Comparison of ENCODE assay signal across 13 cellular contexts in genomic region chr9:137390553-137391410, GRCh38. TPM values are rescaled to one million over a fixed set of nuclear protein-coding genes. Genes with fewer than 3 reads are reported as not detected.
A peak's percentile ranks its signal among the peaks of the same experiment; 100 is the strongest.
DNase-seq lines count a peak whose midpoint lies in the region; ATAC-seq and TF ChIP-seq lines count a peak whose summit lies in the region.
"Had no signal": no experiment of that assay in that cellular context is flagged by ENCODE, and none has a peak within 500 bp of the region (broad histone marks: within the 10 kb centered on the region; RNA-seq: fewer than 3 reads in every experiment).

No MANE protein-coding gene starts in this region.

- no peaks in the 10 kb centered on the region for H3K27me3 ChIP-seq in BLaER1 treated with 17β-estradiol and CSF1 and Interleukin-3, amounts not matched to agents 10 nM and 100 nM
- no peaks in the 10 kb centered on the region for H3K27me3 ChIP-seq in parathyroid adenoma (ENCODE audit: control insufficient read depth, insufficient read depth, low read length)

- peak overlapping the region; percentile 58 to 82 (median 69); a peak in 21 of 22 replicates for H3K9ac ChIP-seq in BLaER1 treated with 17β-estradiol and CSF1 and Interleukin-3, amounts not matched to agents 10 nM and 100 nM
- no peak overlapping the region for H3K9ac ChIP-seq in parathyroid adenoma

- H3K27ac ChIP-seq in BLaER1 treated with 17β-estradiol and CSF1 and Interleukin-3, amounts not matched to agents 10 nM and 100 nM, result peak overlapping the region; percentile 29 to 90 (median 80); a peak in 20 of 22 replicates
- H3K27ac ChIP-seq in parathyroid adenoma, result peak overlapping the region; percentile 60

- peaks cover 0 to 5% (median 0%) of the 10 kb centered on the region in 11 experiments; a peak in 2 of 22 replicates for H3K36me3 ChIP-seq in BLaER1 treated with 17β-estradiol and CSF1 and Interleukin-3, amounts not matched to agents 10 nM and 100 nM
- H3K36me3 ChIP-seq in parathyroid adenoma (ENCODE audit: control insufficient read depth, insufficient read depth, low read length), result no peaks in the 10 kb centered on the region

- H2AFZ ChIP-seq in parathyroid adenoma, result no peak overlapping the region

- DNase-seq in NCI-H1417 treated with DMSO at 0.1 percent for 48 hours (lab: John Stamatoyannopoulos, UW) (peak; percentile 15), endothelial cell (ENCODE audit: low spot score) (no peak), T-helper 9 cell (no peak)
- DNase-seq: activated naive CD4-positive, alpha-beta T cell; CD8-positive, alpha-beta T cell; effector CD4-positive, alpha-beta T cell; stimulated activated naive CD8-positive, alpha-beta T cell treated with anti-CD3 and anti-CD28 coated beads, Interleukin-15, amount 100 ng/mL, for 72 hours had no signal

- H3K79me2 ChIP-seq in parathyroid adenoma, result no peaks in the 10 kb centered on the region

- H3K4me1 Mint-ChIP-seq in endothelial cell (ENCODE audit: unreplicated experiment), result peaks cover 6% of the 10 kb centered on the region

- peaks cover 76 to 99% (median 95%) of the 10 kb centered on the region in 10 experiments for H3K4me1 ChIP-seq in BLaER1 treated with 17β-estradiol and CSF1 and Interleukin-3, amounts not matched to agents 10 nM and 100 nM
- no peaks in the 10 kb centered on the region for H3K4me1 ChIP-seq in parathyroid adenoma

- no peaks in the 10 kb centered on the region for H3K9me3 Mint-ChIP-seq in endothelial cell (ENCODE audit: unreplicated experiment)
- H3K9me3 Mint-ChIP-seq: CD8-positive, alpha-beta T cell; stimulated activated naive CD8-positive, alpha-beta T cell treated with anti-CD3 and anti-CD28 coated beads, Interleukin-15, amount 100 ng/mL, for 72 hours had no signal

- peak overlapping the region; percentile 56 for H3K4me3 Mint-ChIP-seq in endothelial cell (ENCODE audit: unreplicated experiment)
- H3K4me3 Mint-ChIP-seq: CD8-positive, alpha-beta T cell; stimulated activated naive CD8-positive, alpha-beta T cell treated with anti-CD3 and anti-CD28 coated beads, Interleukin-15, amount 100 ng/mL, for 72 hours had no signal

- H3K4me3 ChIP-seq in BLaER1 treated with 17β-estradiol and CSF1 and Interleukin-3, amounts not matched to agents 10 nM and 100 nM, result peak overlapping the region in 8 of 10 experiments; percentile 8 to 59 (median 38); a peak in 11 of 20 replicates
- no peak overlapping the region for H3K4me3 ChIP-seq in parathyroid adenoma (ENCODE audit: low read depth, low read length)

- H3K4me2 ChIP-seq in BLaER1 treated with 17β-estradiol and CSF1 and Interleukin-3, amounts not matched to agents 10 nM and 100 nM, result peak overlapping the region; percentile 78 to 99 (median 92)
- H3K4me2 ChIP-seq in parathyroid adenoma (ENCODE audit: low read length), result no peak overlapping the region

- peaks cover 5% of the 10 kb centered on the region for H3K27me3 Mint-ChIP-seq in endothelial cell (ENCODE audit: unreplicated experiment)
- H3K27me3 Mint-ChIP-seq: stimulated activated naive CD8-positive, alpha-beta T cell treated with anti-CD3 and anti-CD28 coated beads, Interleukin-15, amount 100 ng/mL, for 72 hours had no signal

- ATAC-seq in GM19351 (IDR thresholded peaks at IDR 0.05; ENCODE audit: unreplicated experiment) (no peak), HG03457 (IDR thresholded peaks at IDR 0.05; ENCODE audit: unreplicated experiment) (no peak), HG02885 (IDR thresholded peaks at IDR 0.05; ENCODE audit: poor library complexity, unreplicated experiment) (no peak)
- ATAC-seq: CD8-positive, alpha-beta T cell; stimulated activated naive CD8-positive, alpha-beta T cell treated with anti-CD3 and anti-CD28 coated beads, Interleukin-15, amount 100 ng/mL, for 72 hours had no signal

- peaks cover 4% of the 10 kb centered on the region for H3K36me3 Mint-ChIP-seq in endothelial cell (ENCODE audit: low read depth, unreplicated experiment)

- TF ChIP-seq CTCF in endothelial cell (IDR thresholded peaks at IDR 0.05; ENCODE audit: unreplicated experiment) (no peak), parathyroid adenoma (IDR thresholded peaks at IDR 0.05) (no peak)

- peak overlapping the region; percentile 54 for H3K27ac Mint-ChIP-seq in endothelial cell (ENCODE audit: unreplicated experiment)
- H3K27ac Mint-ChIP-seq: CD8-positive, alpha-beta T cell had no signal

- H4K20me1 ChIP-seq in BLaER1 treated with 17β-estradiol and CSF1 and Interleukin-3, amounts not matched to agents 10 nM and 100 nM, result peaks cover 0 to 22% (median 7%) of the 10 kb centered on the region in 11 experiments; a peak in 6 of 22 replicates

- no peaks in the 10 kb centered on the region for H3K9me3 ChIP-seq in BLaER1 treated with 17β-estradiol and CSF1 and Interleukin-3, amounts not matched to agents 10 nM and 100 nM (replicated peaks in 1 of 11)
- no peaks in the 10 kb centered on the region for H3K9me3 ChIP-seq in parathyroid adenoma (ENCODE audit: control insufficient read depth, low read length)

RNA-seq across cellular contexts. Expression of gene EXD3, which starts 32.2 kb away (rescaled TPM):
- 19.9 TPM for total RNA-seq in endothelial cell (ENCODE audit: unreplicated experiment)

RNA-seq across cellular contexts. Expression of gene NOXA1, which starts 32.4 kb away (rescaled TPM):
- total RNA-seq in endothelial cell (ENCODE audit: unreplicated experiment), result 0.36 TPM

RNA-seq across cellular contexts. Expression of gene ENTPD8, which starts 50.4 kb away (rescaled TPM):
- 0.21 TPM for total RNA-seq in endothelial cell (ENCODE audit: unreplicated experiment)
- total RNA-seq: CD8-positive, alpha-beta T cell; NCI-H460 had no signal
